8 cellular contexts compared by ENCODE assay signal in genomic region chr7:148262721-148263229, GRCh38.
DNase-seq lines count a peak whose midpoint lies in the region; ATAC-seq and TF ChIP-seq lines count a peak whose summit lies in the region.

No MANE protein-coding gene starts in this region.

- WGBS in suprapubic skin = 8% methylated on average over 17 of the region's 18 CpGs

- H3K27me3 ChIP-seq in Peyer's patch (no peaks in the 10 kb centered on the region), suprapubic skin (peaks cover 3% of the 10 kb centered on the region)

- peaks cover 7% of the 10 kb centered on the region for H3K4me1 Mint-ChIP-seq in activated T-helper 2 cell treated with anti-CD3 and anti-CD28 coated beads, Interferon-gamma antibody, Interleukin-2, Interleukin-4, amounts not matched to agents 10 μg/mL and 5 μg/mL and 100 μg/mL, durations not matched to agents 14 hours and 24 hours and 36 hours (ENCODE audit: low read depth)

- no peak overlapping the region for H3K4me3 Mint-ChIP-seq in activated T-helper 2 cell treated with anti-CD3 and anti-CD28 coated beads, Interferon-gamma antibody, Interleukin-2, Interleukin-4, amounts not matched to agents 10 μg/mL and 5 μg/mL and 100 μg/mL, durations not matched to agents 14 hours and 24 hours and 36 hours (ENCODE audit: low read depth)

- TF ChIP-seq POLR2A in Peyer's patch (IDR thresholded peaks at IDR 0.05) (no peak), suprapubic skin (IDR thresholded peaks at IDR 0.05) (no peak)

- H3K9me3 ChIP-seq in Peyer's patch (no peaks in the 10 kb centered on the region), suprapubic skin (no peaks in the 10 kb centered on the region)

- no peak overlapping the region for H3K27ac Mint-ChIP-seq in activated T-helper 2 cell treated with anti-CD3 and anti-CD28 coated beads, Interferon-gamma antibody, Interleukin-2, Interleukin-4, amounts not matched to agents 10 μg/mL and 5 μg/mL and 100 μg/mL, durations not matched to agents 14 hours and 24 hours and 36 hours

- H3K4me3 ChIP-seq in Peyer's patch = peak overlapping the region in 2 of 4 donors; percentile 12 to 13
- H3K4me3 ChIP-seq in suprapubic skin = peak overlapping the region; percentile 14

- H3K27me3 Mint-ChIP-seq in activated T-helper 2 cell treated with anti-CD3 and anti-CD28 coated beads, Interferon-gamma antibody, Interleukin-2, Interleukin-4, amounts not matched to agents 10 μg/mL and 5 μg/mL and 100 μg/mL, durations not matched to agents 14 hours and 24 hours and 36 hours (ENCODE audit: low read depth) = peaks cover 8% of the 10 kb centered on the region

- intact Hi-C loops in activated T-helper 2 cell treated with anti-CD3 and anti-CD28 coated beads, Interferon-gamma antibody, Interleukin-2, Interleukin-4, amounts not matched to agents 10 μg/mL and 5 μg/mL and 100 μg/mL, durations not matched to agents 14 hours and 24 hours and 36 hours (cut with micrococcal nuclease) = no loop called here

- H3K36me3 Mint-ChIP-seq in activated T-helper 2 cell treated with anti-CD3 and anti-CD28 coated beads, Interferon-gamma antibody, Interleukin-2, Interleukin-4, amounts not matched to agents 10 μg/mL and 5 μg/mL and 100 μg/mL, durations not matched to agents 14 hours and 24 hours and 36 hours (ENCODE audit: low read depth) = no peaks in the 10 kb centered on the region

- no peaks in the 10 kb centered on the region for H3K9me3 Mint-ChIP-seq in activated T-helper 2 cell treated with anti-CD3 and anti-CD28 coated beads, Interferon-gamma antibody, Interleukin-2, Interleukin-4, amounts not matched to agents 10 μg/mL and 5 μg/mL and 100 μg/mL, durations not matched to agents 14 hours and 24 hours and 36 hours

- no peaks in the 10 kb centered on the region for H3K36me3 ChIP-seq in Peyer's patch
- no peaks in the 10 kb centered on the region for H3K36me3 ChIP-seq in suprapubic skin

- DNase-seq in CMK (ENCODE audit: low read depth) = peak; percentile 25
- DNase-seq in HPDE6-E6E7 (ENCODE audit: extremely low spot score) = peak; percentile 14
- peak; percentile 58 to 85 (median 68) for DNase-seq in Peyer's patch
- peak; percentile 29 for DNase-seq in activated T-helper 2 cell treated with anti-CD3 and anti-CD28 coated beads, Interferon-gamma antibody, Interleukin-2, Interleukin-4, amounts not matched to agents 10 μg/mL and 5 μg/mL and 100 μg/mL, durations not matched to agents 14 hours and 24 hours and 36 hours (ENCODE audit: low spot score)
- peak; percentile 12 for DNase-seq in foreskin melanocyte
- peak; percentile 65 for DNase-seq in occipital lobe (lab: John Stamatoyannopoulos, UW)
- peak; percentile 67 to 81 for DNase-seq in suprapubic skin (ENCODE audit: low spot score in 2 of 2)

- no peak for TF ChIP-seq EP300 in suprapubic skin (IDR thresholded peaks at IDR 0.05)

- peak; percentile 84 for ATAC-seq in GM19452 (IDR thresholded peaks at IDR 0.05; ENCODE audit: unreplicated experiment)

- H3K27ac ChIP-seq in Peyer's patch (no peak overlapping the region), suprapubic skin (no peak overlapping the region)

- peak; percentile 65 to 92 (median 76) for TF ChIP-seq CTCF in Peyer's patch (IDR thresholded peaks at IDR 0.05)
- TF ChIP-seq CTCF in suprapubic skin (IDR thresholded peaks at IDR 0.05) = peak; percentile 48 to 90

- H3K4me1 ChIP-seq in Peyer's patch (peaks cover 0 to 6% (median 0%) of the 10 kb centered on the region in 4 donors), suprapubic skin (peaks cover 7% of the 10 kb centered on the region)

Comparison
In these comparisons a context has a peak if more than half of its experiments do, and no peak if none do; other contexts are left out.
1. DNase-seq: peak in every context shown above with its lines; median percentile 74 in suprapubic skin; 68 in Peyer's patch; 65 in occipital lobe; 29 in activated T-helper 2 cell treated with anti-CD3 and anti-CD28 coated beads, Interferon-gamma antibody, Interleukin-2, Interleukin-4, amounts not matched to agents 10 μg/mL and 5 μg/mL and 100 μg/mL, durations not matched to agents 14 hours and 24 hours and 36 hours; 25 in CMK; 14 in HPDE6-E6E7; 12 in foreskin melanocyte.